1 cellular context compared by ENCODE assay signal in genomic region chr7:98348726-98349474, GRCh38.
TF ChIP-seq lines count a peak whose summit lies in the region.

No MANE protein-coding gene starts in this region.

TF ChIP-seq in IMR-90, 13 proteins besides CTCF, POLR2A, EP300 and RAD21:
- no peak for TF ChIP-seq USF2 (IDR thresholded peaks at IDR 0.05; ENCODE audit: low read depth, low read length)
- no peak for TF ChIP-seq CHD1 (IDR thresholded peaks at IDR 0.05; ENCODE audit: low read depth, low read length)
- TF ChIP-seq MAFK (IDR thresholded peaks at IDR 0.05; ENCODE audit: low read depth, low read length) = no peak
- no peak for TF ChIP-seq ELK1 (IDR thresholded peaks at IDR 0.05; ENCODE audit: borderline replicate concordance, low read depth, low read length)
- no peak for TF ChIP-seq CEBPB (IDR thresholded peaks at IDR 0.05; ENCODE audit: low read depth, low read length)
- no peak for TF ChIP-seq RFX5 (IDR thresholded peaks at IDR 0.05; ENCODE audit: low read depth, low read length)
- TF ChIP-seq FOS (IDR thresholded peaks at IDR 0.05; ENCODE audit: low read depth, low read length) = no peak
- no peak for TF ChIP-seq MAZ (IDR thresholded peaks at IDR 0.05; ENCODE audit: borderline replicate concordance, low read depth, low read length)
- TF ChIP-seq BHLHE40 (IDR thresholded peaks at IDR 0.05; ENCODE audit: low read depth, low read length) = no peak
- TF ChIP-seq MXI1 (IDR thresholded peaks at IDR 0.05; ENCODE audit: borderline replicate concordance, low read depth, low read length) = no peak
- no peak for TF ChIP-seq SMC3 (IDR thresholded peaks at IDR 0.05; ENCODE audit: low read depth, low read length)
- TF ChIP-seq NFE2L2 (IDR thresholded peaks at IDR 0.05; ENCODE audit: low read depth, low read length) = no peak
- TF ChIP-seq RCOR1 (IDR thresholded peaks at IDR 0.05; ENCODE audit: insufficient replicate concordance, low read length) = no peak
